ENCODE assay signal across 1 cellular context in genomic region chr19:51511353-51511752, GRCh38.
TF ChIP-seq lines count a peak whose summit lies in the region.

No MANE protein-coding gene starts in this region.

TF ChIP-seq in WTC11, 78 proteins besides CTCF, POLR2A, EP300 and RAD21 (continued from another document):
- no peak for TF ChIP-seq ZNF532 (CRISPR knock-in tag; IDR thresholded peaks at IDR 0.05; ENCODE audit: borderline replicate concordance)
- no peak for TF ChIP-seq AR (CRISPR knock-in tag; IDR thresholded peaks at IDR 0.05)
- TF ChIP-seq NR3C1 (CRISPR knock-in tag; conservative IDR thresholded peaks at IDR 0.05; ENCODE audit: low read depth) = no peak
- TF ChIP-seq ZNF138 (CRISPR knock-in tag; conservative IDR thresholded peaks at IDR 0.05) = no peak
- no peak for TF ChIP-seq ZNF416 (CRISPR knock-in tag; IDR thresholded peaks at IDR 0.05)
- no peak for TF ChIP-seq TEAD4 (CRISPR knock-in tag; IDR thresholded peaks at IDR 0.05)
